ENCODE assay signal across 13 cellular contexts in the genomic region with DNA sequence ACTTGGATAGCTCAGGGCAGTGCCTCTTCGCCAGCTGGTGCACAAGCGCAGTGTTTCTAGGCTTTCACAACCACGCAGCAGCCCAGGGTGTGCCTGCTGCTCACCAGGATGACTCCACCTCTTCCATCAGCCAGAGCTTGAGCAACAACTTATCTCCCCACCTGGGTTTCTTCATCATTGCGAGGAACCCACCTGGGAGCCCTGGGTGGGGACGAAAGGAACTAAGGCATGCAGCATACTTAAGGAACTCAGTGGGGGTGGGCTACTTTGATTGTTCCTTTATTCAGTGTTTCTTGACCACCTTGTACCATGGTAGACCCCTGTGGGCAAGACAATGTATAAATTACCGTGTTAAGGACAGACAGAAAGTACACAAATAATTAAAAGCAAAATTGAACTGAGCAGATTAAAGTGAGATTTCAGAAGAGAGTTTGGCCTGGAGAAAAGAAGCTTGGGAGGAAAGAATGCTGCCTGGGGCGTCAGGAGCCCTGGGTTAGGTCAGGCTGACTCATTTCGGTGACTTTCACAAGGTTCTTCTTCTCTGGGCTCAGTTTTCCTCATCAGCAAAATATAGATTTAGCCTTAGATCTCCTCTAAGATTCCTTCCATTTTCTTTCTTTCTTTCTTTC. TPM values are rescaled to one million over a fixed set of nuclear protein-coding genes. Genes with fewer than 3 reads are reported as not detected.
DNase-seq lines count a peak whose midpoint lies in the region; ATAC-seq and TF ChIP-seq lines count a peak whose summit lies in the region.
"Had no signal": no experiment of that assay in that cellular context is flagged by ENCODE, and none has a peak within 500 bp of the region (broad histone marks: within the 10 kb centered on the region; RNA-seq: fewer than 3 reads in every experiment).

No MANE protein-coding gene starts in this region.

- H3K4me1 ChIP-seq in KMS-11 (ENCODE audit: low read depth, poor library complexity, severe bottlenecking) (peaks cover 50% of the 10 kb centered on the region), ovary (ENCODE audit: insufficient read depth) (peaks cover 6% of the 10 kb centered on the region)
- H3K4me1 ChIP-seq: BLaER1 treated with 17β-estradiol and CSF1 and Interleukin-3, amounts not matched to agents 10 nM and 100 nM had no signal

- in situ Hi-C loops in KBM-7 (cut with MboI; ENCODE audit: low pct_unique_long_range_greater_than_20kb, low sequenced_read_pairs): no loop called here

- BruUV-seq in MCF 10A (replicated peaks; lab: Mats Ljungman, UMichigan): no TSS peak

- peak overlapping the region; percentile 33; the same call in 1 of the 2 replicates for H3K9ac ChIP-seq in KMS-11
- H3K9ac ChIP-seq: BLaER1 treated with 17β-estradiol and CSF1 and Interleukin-3, amounts not matched to agents 10 nM and 100 nM had no signal

- H3K4me1 Mint-ChIP-seq in MCF 10A (ENCODE audit: insufficient read depth, unreplicated experiment): peaks cover 31% of the 10 kb centered on the region

- no peaks in the 10 kb centered on the region for H3K27me3 Mint-ChIP-seq in MCF 10A (ENCODE audit: insufficient read depth, unreplicated experiment)

- H3K27ac ChIP-seq in KMS-11 (peak overlapping the region; percentile 64), ovary (no peak overlapping the region)
- H3K27ac ChIP-seq: BLaER1 treated with 17β-estradiol and CSF1 and Interleukin-3, amounts not matched to agents 10 nM and 100 nM had no signal

- H3K79me2 ChIP-seq in KMS-11 (ENCODE audit: insufficient read depth, low read depth): no peaks in the 10 kb centered on the region

- no peaks in the 10 kb centered on the region for H4K20me1 ChIP-seq in KMS-11 (ENCODE audit: insufficient read depth)
- H4K20me1 ChIP-seq: BLaER1 treated with 17β-estradiol and CSF1 and Interleukin-3, amounts not matched to agents 10 nM and 100 nM had no signal

- CTCF ChIA-PET in MCF 10A (lab: Yijun Ruan, JAX): interaction anchor here (0.5 to 4.6 kb wide), 8 partner anchors 8 to 240 kb away, joined by 3 to 32 read pairs (median 5); a partner anchor contains a TSS

- H3K9me3 Mint-ChIP-seq in MCF 10A (ENCODE audit: unreplicated experiment): no peaks in the 10 kb centered on the region

- no peak overlapping the region for H3K4me3 ChIP-seq in KMS-11 (IDR thresholded peaks at IDR 0.05; ENCODE audit: insufficient read depth, low read depth, low read length)
- H3K4me3 ChIP-seq in ovary: no peak overlapping the region
- H3K4me3 ChIP-seq: BLaER1 treated with 17β-estradiol and CSF1 and Interleukin-3, amounts not matched to agents 10 nM and 100 nM had no signal

- intact Hi-C loops in MCF 10A (cut with micrococcal nuclease) (loop anchor here (2.0 kb wide), 1 partner anchor 21 kb away; no protein-coding TSS in a partner anchor), left colon (cut with DNase I, micrococcal nuclease) (no loop called here), ovary (cut with DNase I) (no loop called here)

- TF ChIP-seq POLR2A in ovary (IDR thresholded peaks at IDR 0.05): no peak

- H3K4me2 ChIP-seq in KMS-11: peak overlapping the region; percentile 67
- H3K4me2 ChIP-seq: BLaER1 treated with 17β-estradiol and CSF1 and Interleukin-3, amounts not matched to agents 10 nM and 100 nM had no signal

- DNase-seq in AG20443 (ENCODE audit: low spot score): peak; percentile 87
- peak; percentile 88 for DNase-seq in MCF 10A (ENCODE audit: unreplicated experiment)
- peak; percentile 40 to 70 for DNase-seq in left colon
- no peak for DNase-seq in OCI-M1 (lab: John Stamatoyannopoulos, UW)
- no peak for DNase-seq in ovary
- no peak for DNase-seq in KBM-7
- DNase-seq: effector memory CD4-positive, alpha-beta T cell; Karpas-422; kidney; NCI-H510A treated with DMSO at 0.1 percent for 48 hours had no signal

- peak overlapping the region; percentile 65 for H3K4me3 Mint-ChIP-seq in MCF 10A (ENCODE audit: unreplicated experiment)

- no peaks in the 10 kb centered on the region for H3K9me3 ChIP-seq in ovary
- H3K9me3 ChIP-seq: BLaER1 treated with 17β-estradiol and CSF1 and Interleukin-3, amounts not matched to agents 10 nM and 100 nM had no signal

- peak; percentile 62 for ATAC-seq in left colon
- no peak for ATAC-seq in GM21528 (IDR thresholded peaks at IDR 0.05; ENCODE audit: low FRiP score, unreplicated experiment)

- H3K36me3 Mint-ChIP-seq in MCF 10A (ENCODE audit: insufficient read depth, unreplicated experiment): peaks cover 6% of the 10 kb centered on the region

- peak overlapping the region; percentile 41; the same call in 1 of the 2 replicates for H2AFZ ChIP-seq in KMS-11 (ENCODE audit: low read depth)

- 60 to 72% (median 68%) methylated on average over 8 of the region's 8 CpGs for WGBS in ovary, 3 donors

- H3K27me3 ChIP-seq in KMS-11 (ENCODE audit: insufficient read depth, low read depth) (no peaks in the 10 kb centered on the region), ovary (no peaks in the 10 kb centered on the region)
- H3K27me3 ChIP-seq: BLaER1 treated with 17β-estradiol and CSF1 and Interleukin-3, amounts not matched to agents 10 nM and 100 nM had no signal

- H3K36me3 ChIP-seq in KMS-11 (ENCODE audit: insufficient read depth) (no peaks in the 10 kb centered on the region), ovary (no peaks in the 10 kb centered on the region)
- H3K36me3 ChIP-seq: BLaER1 treated with 17β-estradiol and CSF1 and Interleukin-3, amounts not matched to agents 10 nM and 100 nM had no signal

- TF ChIP-seq EP300 in ovary (IDR thresholded peaks at IDR 0.05): no peak

- H3K27ac Mint-ChIP-seq in MCF 10A (ENCODE audit: low read depth, unreplicated experiment): peak overlapping the region; percentile 99

- no peak for TF ChIP-seq CTCF in KMS-11 (conservative IDR thresholded peaks at IDR 0.05; ENCODE audit: low read depth, low read length)
- TF ChIP-seq CTCF in MCF 10A (IDR thresholded peaks at IDR 0.05; ENCODE audit: unreplicated experiment): no peak
- no peak for TF ChIP-seq CTCF in ovary (IDR thresholded peaks at IDR 0.05)

- POLR2A ChIA-PET in MCF 10A (lab: Yijun Ruan, JAX): interaction anchor here (0.6 to 5.2 kb wide), 20 partner anchors 9 to 871 kb away, joined by 3 to 95 read pairs (median 6); a partner anchor contains a TSS

RNA-seq across cellular contexts. Expression of a gene that starts 22.9 kb away (rescaled TPM):
- total RNA-seq in MCF 10A (2022) (659 and 662 TPM in 2 replicates), left colon (100 to 1,000 TPM; 815 to 912 TPM), ovary (1,000 to 10,000 TPM in 1 of 7 donors, 10 to 100 TPM in 4, 1 to 10 TPM in 2; 4.4 to 1,005 (median 64.8) TPM)
- 10 to 100 TPM; 17.8 to 38.9 TPM for polyA plus RNA-seq in ovary

RNA-seq across cellular contexts. Expression of a gene that starts 34.4 kb away (rescaled TPM):
- total RNA-seq in MCF 10A (2022) (580 and 658 TPM in 2 replicates), left colon (100 to 1,000 TPM; 355 to 389 TPM), ovary (1,000 to 10,000 TPM in 3 of 7 donors, 100 to 1,000 TPM in 4; 713 to 1,452 (median 896) TPM)
- 100 to 1,000 TPM; 316 to 882 TPM for polyA plus RNA-seq in ovary

Comparison
In these comparisons a context has a peak if more than half of its experiments do, and no peak if none do; other contexts are left out.
1. DNase-seq: peak in AG20443 (single experiment), MCF 10A (single experiment) and left colon (2 of 2); none in OCI-M1 (single experiment), ovary (0 of 5) and KBM-7 (single experiment).